21 cellular contexts compared by ENCODE assay signal in genomic region chr1:214516434-214517326, GRCh38. TPM values are rescaled to one million over a fixed set of nuclear protein-coding genes. Genes with fewer than 3 reads are reported as not detected.
DNase-seq lines count a peak whose midpoint lies in the region; ATAC-seq and TF ChIP-seq lines count a peak whose summit lies in the region.
"Had no signal": no experiment of that assay in that cellular context is flagged by ENCODE, and none has a peak within 500 bp of the region (broad histone marks: within the 10 kb centered on the region; RNA-seq: fewer than 3 reads in every experiment).

No MANE protein-coding gene starts in this region.

- TF ChIP-seq CTCF in A673 (conservative IDR thresholded peaks at IDR 0.05; ENCODE audit: low read depth, low read length) (no peak), colonic mucosa (IDR thresholded peaks at IDR 0.05) (no peak), neural crest cell (conservative IDR thresholded peaks at IDR 0.05) (no peak), GM10266 (IDR thresholded peaks at IDR 0.05; ENCODE audit: control insufficient read depth, insufficient read depth, low read depth, missing control alignments) (no peak)

- CTCF ChIA-PET in A673 (lab: Charles Lee): no interaction called here

- no peaks in the 10 kb centered on the region for H3K36me3 ChIP-seq in A673 (ENCODE audit: insufficient read depth, low read length, poor library complexity, severe bottlenecking)
- no peaks in the 10 kb centered on the region for H3K36me3 ChIP-seq in HUES6 (ENCODE audit: control insufficient read depth, insufficient read depth, low read length)
- H3K36me3 ChIP-seq in colonic mucosa: no peaks in the 10 kb centered on the region

- H3K9me3 ChIP-seq in A673 (ENCODE audit: low read depth, low read length, poor library complexity, severe bottlenecking) (no peaks in the 10 kb centered on the region), HUES6 (ENCODE audit: control insufficient read depth, insufficient read depth, low read depth, low read length) (peaks cover 6% of the 10 kb centered on the region; the same call in 1 of the 2 replicates), colonic mucosa (no peaks in the 10 kb centered on the region)

- no TSS peak for BruUV-seq in A673 (replicated peaks; lab: Mats Ljungman, UMichigan)

- H3K36me3 Mint-ChIP-seq in neural crest cell (ENCODE audit: low read depth): peaks cover 4% of the 10 kb centered on the region
- H3K36me3 Mint-ChIP-seq: brain had no signal

- POLR2A ChIA-PET in A673 (lab: Charles Lee; ENCODE audit: low non-redundant PET): no interaction called here

- no peak overlapping the region for H3K4me3 Mint-ChIP-seq in neural crest cell
- H3K4me3 Mint-ChIP-seq: brain, H9 had no signal

- peak overlapping the region; percentile 18 for H3K27ac ChIP-seq in A673 (ENCODE audit: low read depth, low read length, poor library complexity, severe bottlenecking)
- 0 out of 2 replicates have a peak overlapping the region, but pooled peaks have one; percentile 16 for H3K27ac ChIP-seq in HUES6 (ENCODE audit: low read depth, low read length)
- H3K27ac ChIP-seq in colonic mucosa: no peak overlapping the region

- DNase-seq in A673 (ENCODE audit: low spot score) (no peak), colonic mucosa (peak; percentile 26), neural crest cell (ENCODE audit: low read depth, low spot score) (no peak), NCI-H82 (lab: John Stamatoyannopoulos, UW) (no peak), inferior parietal cortex (ENCODE audit: extremely low spot score) (no peak), GM10266 (ENCODE audit: extremely low spot score) (no peak)
- DNase-seq: activated CD4-positive, alpha-beta T cell treated with anti-CD3 and anti-CD28 coated beads for 4 hours; activated CD8-positive, alpha-beta memory T cell treated with anti-CD3 and anti-CD28 coated beads, Interleukin-2, amount 50 U/mL, for 48 hours; activated naive CD4-positive, alpha-beta T cell treated with Interleukin-2 at 50 U/mL for 16 hours; dermis blood vessel endothelial cell; GF-D8; H9; NCI-H1694 treated with DMSO at 0.1 percent for 48 hours; NCI-H345; posterior cingulate gyrus; SIG-M5; stimulated activated naive CD8-positive, alpha-beta T cell treated with anti-CD3 and anti-CD28 coated beads, Interleukin-15, Interleukin-2, amounts not matched to agents 100 U/mL and 50 U/mL, for 24 hours; T1000 had no signal

- H3K27me3 ChIP-seq in A673 (replicated peaks; ENCODE audit: insufficient read depth, low read depth, low read length, poor library complexity): no peaks in the 10 kb centered on the region
- H3K27me3 ChIP-seq in HUES6 (ENCODE audit: control insufficient read depth, insufficient read depth, low read length): no peaks in the 10 kb centered on the region
- H3K27me3 ChIP-seq in colonic mucosa: no peaks in the 10 kb centered on the region

- intact Hi-C loops in A673 (cut with micrococcal nuclease; ENCODE audit: unreplicated experiment) (no loop called here), colonic mucosa (cut with DNase I) (no loop called here)

- peaks cover 27% of the 10 kb centered on the region for H3K4me1 Mint-ChIP-seq in neural crest cell

- no peaks in the 10 kb centered on the region for H3K27me3 Mint-ChIP-seq in neural crest cell (ENCODE audit: low read depth)
- H3K27me3 Mint-ChIP-seq: brain had no signal

- H3K4me3 ChIP-seq in A673 (ENCODE audit: low read depth, low read length, poor library complexity, severe bottlenecking) (no peak overlapping the region), HUES6 (ENCODE audit: low read depth, low read length) (no peak overlapping the region), colonic mucosa (no peak overlapping the region)

- H3K27ac Mint-ChIP-seq in neural crest cell (ENCODE audit: unreplicated experiment): peak overlapping the region; percentile 57
- H3K27ac Mint-ChIP-seq: brain had no signal

- H3K9ac ChIP-seq in HUES6 (ENCODE audit: low read length) (no peak overlapping the region), colonic mucosa (ENCODE audit: low read depth in 2 of 2, low read length in 2 of 2) (no peak overlapping the region)

- H3K9me3 Mint-ChIP-seq in neural crest cell: peaks cover 4% of the 10 kb centered on the region

- ATAC-seq in GM21576 (IDR thresholded peaks at IDR 0.05; ENCODE audit: unreplicated experiment): no peak
- ATAC-seq: stimulated activated naive CD8-positive, alpha-beta T cell treated with anti-CD3 and anti-CD28 coated beads, Interleukin-15, Interleukin-2, amounts not matched to agents 100 U/mL and 50 U/mL, for 24 hours had no signal

- H3K4me1 ChIP-seq in A673 (ENCODE audit: insufficient read depth, low read length, poor library complexity, severe bottlenecking): peaks cover 64% of the 10 kb centered on the region
- peaks cover 55% of the 10 kb centered on the region for H3K4me1 ChIP-seq in HUES6 (ENCODE audit: control insufficient read depth, insufficient read depth, low read length)
- no peaks in the 10 kb centered on the region for H3K4me1 ChIP-seq in colonic mucosa

RNA-seq across cellular contexts. Expression of gene PTPN14, which starts 34.7 kb away (rescaled TPM):
- total RNA-seq in A673 (2021) (103 and 114 TPM in 2 replicates), colonic mucosa (10 to 100 TPM in 1 of 2 donors, 1 to 10 TPM in 1; 9.8 to 11.8 TPM), neural crest cell (21.4 and 26.4 TPM in 2 replicates)
